Comparison of ENCODE assay signal across 9 cellular contexts in genomic region chr12:111777345-111778045, GRCh38. TPM values are rescaled to one million over a fixed set of nuclear protein-coding genes. Genes with fewer than 3 reads are reported as not detected.
A peak's percentile ranks its signal among the peaks of the same experiment; 100 is the strongest.
DNase-seq lines count a peak whose midpoint lies in the region; ATAC-seq and TF ChIP-seq lines count a peak whose summit lies in the region.
"Had no signal": no experiment of that assay in that cellular context is flagged by ENCODE, and none has a peak within 500 bp of the region (broad histone marks: within the 10 kb centered on the region; RNA-seq: fewer than 3 reads in every experiment).

No MANE protein-coding gene starts in this region.

- H3K4me1 ChIP-seq in breast epithelium (peaks cover 3 to 32% of the 10 kb centered on the region in 2 donors), mammary epithelial cell (ENCODE audit: insufficient read depth, low read length) (peaks cover 25% of the 10 kb centered on the region), uterus (peaks cover 19 to 27% of the 10 kb centered on the region in 2 donors)

- WGBS in mammary epithelial cell (ENCODE audit: low coverage, missing lambda C conversion rate) = 91% methylated on average over 13 of the region's 16 CpGs

- no peak overlapping the region for H3K4me2 ChIP-seq in mammary epithelial cell (ENCODE audit: insufficient read depth, low read depth, low read length)

- ATAC-seq in HG02763 (IDR thresholded peaks at IDR 0.05; ENCODE audit: unreplicated experiment) (no peak), GM21515 (IDR thresholded peaks at IDR 0.05; ENCODE audit: unreplicated experiment) (no peak)

- H3K9me3 ChIP-seq in breast epithelium (no peaks in the 10 kb centered on the region), mammary epithelial cell (replicated peaks; ENCODE audit: insufficient read depth, low read length) (no peaks in the 10 kb centered on the region), uterus (no peaks in the 10 kb centered on the region)

- H3K4me3 ChIP-seq in breast epithelium (no peak overlapping the region), mammary epithelial cell (replicated peaks in 1 of 3; ENCODE audit: insufficient read depth in 1 of 3, low read depth in 2 of 3, low read length in 3 of 3) (no peak overlapping the region), uterus (no peak overlapping the region)

- no peaks in the 10 kb centered on the region for H3K79me2 ChIP-seq in mammary epithelial cell (ENCODE audit: insufficient read depth, low read length)

- no peak overlapping the region for H3K4me3 Mint-ChIP-seq in nephron progenitor cell
- H3K4me3 Mint-ChIP-seq in glutamatergic neuron (ENCODE audit: unreplicated experiment) = no peak overlapping the region

- H3K36me3 ChIP-seq in breast epithelium (no peaks in the 10 kb centered on the region), mammary epithelial cell (ENCODE audit: insufficient read depth, low read length) (no peaks in the 10 kb centered on the region), uterus (no peaks in the 10 kb centered on the region)

- in situ Hi-C loops in mammary epithelial cell (cut with MboI; ENCODE audit: low sequenced_read_pairs in 2 of 2) = no loop called here

- H3K4me1 Mint-ChIP-seq in nephron progenitor cell = peaks cover 48% of the 10 kb centered on the region
- no peaks in the 10 kb centered on the region for H3K4me1 Mint-ChIP-seq in glutamatergic neuron (ENCODE audit: low read depth, unreplicated experiment)

- peaks cover 28% of the 10 kb centered on the region for H3K36me3 Mint-ChIP-seq in nephron progenitor cell (ENCODE audit: low read depth)
- peaks cover 12% of the 10 kb centered on the region for H3K36me3 Mint-ChIP-seq in glutamatergic neuron (ENCODE audit: unreplicated experiment)

- H3K27ac ChIP-seq in breast epithelium (peak overlapping the region; percentile 36 to 70), mammary epithelial cell (ENCODE audit: insufficient read depth, low read depth, low read length) (no peak overlapping the region), uterus (peak overlapping the region; percentile 83 to 92)

- BruUV-seq in mammary epithelial cell (replicated peaks; lab: Mats Ljungman, UMichigan) = no TSS peak

- TF ChIP-seq CTCF in breast epithelium (IDR thresholded peaks at IDR 0.05) = no peak
- no peak for TF ChIP-seq CTCF in mammary epithelial cell (conservative IDR thresholded peaks at IDR 0.05 in 1 of 2, IDR thresholded peaks at IDR 0.05 in 1 of 2; ENCODE audit: extremely low read depth in 1 of 2, insufficient read depth in 1 of 2, low read depth in 1 of 2, low read length in 2 of 2)
- TF ChIP-seq CTCF in nephron progenitor cell (IDR thresholded peaks at IDR 0.05) = no peak
- no peak for TF ChIP-seq CTCF in uterus (IDR thresholded peaks at IDR 0.05)
- TF ChIP-seq CTCF in glutamatergic neuron (IDR thresholded peaks at IDR 0.05; ENCODE audit: partially characterized antibody, unreplicated experiment) = no peak

- CTCF ChIA-PET in mammary epithelial cell (lab: Charles Lee; ENCODE audit: low non-redundant PET) = interaction anchor here (0.6 kb wide), 1 partner anchor 364 kb away, joined by 3 read pairs; no protein-coding TSS in a partner anchor

- DNase-seq in breast epithelium (ENCODE audit: low spot score in 2 of 2) (no peak), mammary epithelial cell (no peak), glomerular visceral epithelial cell (ENCODE audit: extremely low spot score) (peak; percentile 75), nephron progenitor cell (no peak), uterus (no peak), glutamatergic neuron (no peak)
- DNase-seq: activated effector memory CD4-positive, alpha-beta T cell treated with Interleukin-2 at 50 U/mL for 16 hours had no signal

- no peaks in the 10 kb centered on the region for H4K20me1 ChIP-seq in mammary epithelial cell (ENCODE audit: insufficient read depth, low read length)

- no peak overlapping the region for H3K9ac ChIP-seq in mammary epithelial cell (ENCODE audit: insufficient read depth, low read length)

- intact Hi-C loops in breast epithelium (cut with DNase I; ENCODE audit: low total_unique reads) (no loop called here), mammary epithelial cell (cut with micrococcal nuclease) (no loop called here), uterus (cut with DNase I; ENCODE audit: low total_unique reads) (no loop called here)

- dilution Hi-C loops in mammary epithelial cell (cut with HindIII; ENCODE audit: low sequenced_read_pairs) = loop anchor here (5.0 kb wide), 1 partner anchor 35 kb away; no protein-coding TSS in a partner anchor

- H3K27ac Mint-ChIP-seq in nephron progenitor cell (peak overlapping the region; percentile 69), glutamatergic neuron (ENCODE audit: unreplicated experiment) (no peak overlapping the region)

- no peak overlapping the region for H2AFZ ChIP-seq in mammary epithelial cell (ENCODE audit: low read depth, low read length)

- H3K27me3 ChIP-seq in breast epithelium (no peaks in the 10 kb centered on the region), mammary epithelial cell (ENCODE audit: insufficient read depth, low read length) (no peaks in the 10 kb centered on the region), uterus (no peaks in the 10 kb centered on the region)

- TF ChIP-seq POLR2A in breast epithelium (IDR thresholded peaks at IDR 0.05) = no peak
- TF ChIP-seq POLR2A in uterus (IDR thresholded peaks at IDR 0.05) = no peak

- peaks cover 3% of the 10 kb centered on the region for H3K9me3 Mint-ChIP-seq in nephron progenitor cell
- peaks cover 9% of the 10 kb centered on the region for H3K9me3 Mint-ChIP-seq in glutamatergic neuron (ENCODE audit: unreplicated experiment)

- H3K27me3 Mint-ChIP-seq in nephron progenitor cell (ENCODE audit: low read depth, poor library complexity) (peaks cover 4% of the 10 kb centered on the region), glutamatergic neuron (ENCODE audit: unreplicated experiment) (peaks cover 4% of the 10 kb centered on the region)

RNA-seq across cellular contexts. Expression of gene ALDH2, which starts 10.8 kb away (rescaled TPM):
- total RNA-seq in breast epithelium (100 to 1,000 TPM in 1 of 3 donors, 10 to 100 TPM in 2; 56.4 to 433 (median 63.4) TPM), mammary epithelial cell (under 1 TPM in 1 of 2 donors, not detected in 1; 0.38 TPM), uterus (100 to 1,000 TPM in 1 of 4 donors, 10 to 100 TPM in 3; 13.1 to 102 (median 73.5) TPM), glutamatergic neuron (ENCODE audit: unreplicated experiment) (55.2 TPM)
- polyA plus RNA-seq in mammary epithelial cell = not detected
- not detected for polyA minus RNA-seq in mammary epithelial cell

Comparison
In these comparisons a context has a peak if more than half of its experiments do, and no peak if none do; other contexts are left out.
1. RNA of gene ALDH2, which starts 10.8 kb away (total RNA-seq): 13.1 to 102 TPM in uterus, 56.4 to 433 TPM in breast epithelium and 55.2 TPM in glutamatergic neuron (single experiment); 0.38 TPM in mammary epithelial cell; every median in the first group is over 10 times any median in the second.